Comparison of ENCODE assay signal across 28 cellular contexts in the genomic region with DNA sequence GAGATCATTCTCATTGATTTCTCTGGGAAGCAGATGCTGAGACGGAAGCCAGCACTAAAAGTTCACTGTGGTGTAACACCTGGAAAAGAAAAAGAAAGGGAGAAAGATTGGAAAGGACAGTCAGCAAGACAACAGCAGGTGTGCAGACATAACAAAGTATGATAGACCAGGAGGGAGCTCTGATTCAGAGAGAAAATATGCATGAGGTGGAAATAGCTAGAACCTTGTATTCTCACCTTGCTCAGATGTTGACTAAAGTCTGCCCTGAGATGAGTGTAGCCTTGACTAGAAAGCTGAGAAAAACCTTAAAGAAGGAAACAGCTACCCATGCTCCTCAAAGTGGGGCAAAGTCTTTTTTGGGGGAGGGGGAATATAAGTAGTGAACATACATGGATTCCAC.
"Had no signal": no experiment of that assay in that cellular context is flagged by ENCODE, and none has a peak within 500 bp of the region (broad histone marks: within the 10 kb centered on the region; RNA-seq: fewer than 3 reads in every experiment).

No MANE protein-coding gene starts in this region.

- H3K4me3 ChIP-seq: cardiac muscle cell, colonic mucosa, gastrocnemius medialis had no signal

- ATAC-seq: activated CD4-positive, CD25-positive, alpha-beta regulatory T cell treated with anti-CD3 and anti-CD28 coated beads, Interleukin-2, amount 50 U/mL, for 24 hours; activated CD8-positive, alpha-beta T cell treated with anti-CD3 and anti-CD28 coated beads for 36 hours; activated T-cell treated with anti-CD3 and anti-CD28 coated beads, Interleukin-2, amount 50 U/mL, for 4 hours; activated T-helper 17 cell treated with anti-CD3 and anti-CD28 coated beads, Interleukin-2, amount 50 U/mL, for 72 hours; esophagus mucosa; gastrocnemius medialis; T-helper 17 cell had no signal

- DNase-seq: activated B cell treated with CpG ODN at 0.5 μM for 24 hours; activated CD4-positive, alpha-beta T cell treated with anti-CD3 and anti-CD28 coated beads for 48 hours; activated CD4-positive, alpha-beta T cell treated with anti-CD3 and anti-CD28 coated beads, Interleukin-2, amount 50 U/mL, for 1 hour; activated CD4-positive, alpha-beta T cell treated with anti-CD3 and anti-CD28 coated beads, Interleukin-2, amount 50 U/mL, for 48 hours; activated CD8-positive, alpha-beta memory T cell treated with anti-CD3 and anti-CD28 coated beads for 24 hours; activated CD8-positive, alpha-beta T cell treated with anti-CD3 and anti-CD28 coated beads for 36 hours; activated effector memory CD4-positive, alpha-beta T cell treated with Interleukin-2 at 50 U/mL for 16 hours; activated gamma-delta T cell treated with Interleukin-2 at 50 U/mL for 16 hours; activated naive CD4-positive, alpha-beta T cell treated with anti-CD3 and anti-CD28 coated beads, Interleukin-2, amount 50 U/mL, for 16 hours; activated naive CD4-positive, alpha-beta T cell treated with Interleukin-2 at 50 U/mL for 16 hours; activated T-cell treated with anti-CD3 and anti-CD28 coated beads, Interleukin-2, amount 50 U/mL, for 4 hours; amniotic stem cell; anterior cingulate cortex; brain microvascular endothelial cell; central memory CD4-positive, alpha-beta T cell; cerebellar nuclear complex; colonic mucosa; effector CD8-positive, alpha-beta T cell; gastrocnemius medialis; glutamatergic neuron; T-helper 1 cell; T-helper 17 cell; T1000; WERI-Rb-1 had no signal

- H3K36me3 ChIP-seq: brain microvascular endothelial cell, cardiac muscle cell, colonic mucosa, gastrocnemius medialis, WERI-Rb-1 had no signal

- H3K4me1 ChIP-seq: colonic mucosa, gastrocnemius medialis had no signal

- H3K9me3 ChIP-seq: colonic mucosa, gastrocnemius medialis had no signal

- H3K27me3 ChIP-seq: brain microvascular endothelial cell, cardiac muscle cell, colonic mucosa, gastrocnemius medialis had no signal

- H3K27ac ChIP-seq: brain microvascular endothelial cell, cardiac muscle cell, colonic mucosa, gastrocnemius medialis, WERI-Rb-1 had no signal
